ENCODE assay signal across 9 cellular contexts in genomic region chr19:19538077-19538764, GRCh38. TPM values are rescaled to one million over a fixed set of nuclear protein-coding genes. Genes with fewer than 3 reads are reported as not detected.
DNase-seq lines count a peak whose midpoint lies in the region; ATAC-seq, FAIRE-seq and TF ChIP-seq lines count a peak whose summit lies in the region.
"Had no signal": no experiment of that assay in that cellular context is flagged by ENCODE, and none has a peak within 500 bp of the region (broad histone marks: within the 10 kb centered on the region; RNA-seq: fewer than 3 reads in every experiment).

Gene CILP2 (plus strand): TSS chr19:19538265. CDS start chr19:19538350, 85 bp downstream.

- H3K27ac ChIP-seq in RWPE1: no peak within 1 kb of the TSS
- no peak within 1 kb of the TSS for H3K27ac ChIP-seq in effector memory CD4-positive, alpha-beta T cell (ENCODE audit: insufficient read depth, low read length, poor library complexity, severe bottlenecking)
- H3K27ac ChIP-seq in neuronal stem cell (replicated peaks; ENCODE audit: low read length): no peak within 1 kb of the TSS
- H3K27ac ChIP-seq: C4-2B had no signal

- H3K27me3 ChIP-seq in effector memory CD4-positive, alpha-beta T cell (replicated peaks; ENCODE audit: control insufficient read depth, insufficient read depth, low read length, poor library complexity, severe bottlenecking): no peaks in the 10 kb centered on the region
- H3K27me3 ChIP-seq in neuronal stem cell (ENCODE audit: control insufficient read depth in 3 of 3, insufficient read depth in 3 of 3, low read depth in 1 of 3, low read length in 3 of 3): peaks cover 0 to 25% (median 0%) of the 10 kb centered on the region in 3 experiments

- H4K91ac ChIP-seq in neuronal stem cell (ENCODE audit: low read depth, low read length, poor library complexity): no peak within 1 kb of the TSS

- H3K23ac ChIP-seq in neuronal stem cell (ENCODE audit: low read depth, low read length, poor library complexity): peak within 1 kb of the TSS; percentile 81

- H3K4ac ChIP-seq in neuronal stem cell (ENCODE audit: low read length): peak within 1 kb of the TSS; percentile 67

- peak within 1 kb of the TSS; percentile 92 for H3K9ac ChIP-seq in neuronal stem cell (ENCODE audit: low read depth, low read length, poor library complexity)

- no peak within 1 kb of the TSS for H2BK15ac ChIP-seq in neuronal stem cell (ENCODE audit: low read length)

- no peaks in the 10 kb centered on the region for H3K36me3 ChIP-seq in effector memory CD4-positive, alpha-beta T cell (ENCODE audit: control insufficient read depth, insufficient read depth, low read length)
- peaks cover 0 to 10% of the 10 kb centered on the region in 2 donors for H3K36me3 ChIP-seq in neuronal stem cell (replicated peaks in 1 of 2; ENCODE audit: control insufficient read depth in 2 of 2, insufficient read depth in 2 of 2, low read length in 2 of 2)

- H3K4me3 ChIP-seq in effector memory CD4-positive, alpha-beta T cell (ENCODE audit: insufficient read depth, low read depth, low read length, poor library complexity, severe bottlenecking): peak within 1 kb of the TSS; percentile 19
- peak within 1 kb of the TSS in 1 of 2 donors; percentile 78 for H3K4me3 ChIP-seq in neuronal stem cell (ENCODE audit: low read length in 2 of 2)

- peak within 1 kb of the TSS; percentile 91 for H3K4me2 ChIP-seq in neuronal stem cell (ENCODE audit: insufficient read depth, low read length, poor library complexity, severe bottlenecking)

- no peak within 1 kb of the TSS for H4K8ac ChIP-seq in neuronal stem cell (ENCODE audit: low read depth, low read length)

- peaks cover 2% of the 10 kb centered on the region for H3K79me1 ChIP-seq in neuronal stem cell (ENCODE audit: low read depth, low read length)

- POLR2A ChIA-PET in RWPE1 (lab: Yijun Ruan, JAX; ENCODE audit: low non-redundant PET): interaction anchor here (1.0 kb wide), 1 partner anchor 85 kb away, joined by 3 read pairs; no protein-coding TSS in a partner anchor

- no peak for ATAC-seq in GM21367 (IDR thresholded peaks at IDR 0.05; ENCODE audit: unreplicated experiment)

- no peak for TF ChIP-seq CTCF in RWPE1 (conservative IDR thresholded peaks at IDR 0.05; ENCODE audit: low read depth)

- H3K14ac ChIP-seq in neuronal stem cell (ENCODE audit: low read length): peak within 1 kb of the TSS; percentile 63

- no peak within 1 kb of the TSS for H2AFZ ChIP-seq in neuronal stem cell (ENCODE audit: low read length)

- H3K9me3 ChIP-seq in effector memory CD4-positive, alpha-beta T cell (ENCODE audit: control insufficient read depth, low read length): no peaks in the 10 kb centered on the region
- H3K9me3 ChIP-seq in neuronal stem cell (replicated peaks in 1 of 2; ENCODE audit: control insufficient read depth in 2 of 2, insufficient read depth in 1 of 2, low read depth in 1 of 2, low read length in 2 of 2): peaks cover 0 to 1% of the 10 kb centered on the region in 2 donors

- peaks cover 25% of the 10 kb centered on the region for H3K4me1 ChIP-seq in effector memory CD4-positive, alpha-beta T cell (ENCODE audit: control insufficient read depth, insufficient read depth, low read length, poor library complexity, severe bottlenecking)
- H3K4me1 ChIP-seq in neuronal stem cell (ENCODE audit: control insufficient read depth in 2 of 2, insufficient read depth in 1 of 2, low read depth in 1 of 2, low read length in 2 of 2): peaks cover 0 to 7% of the 10 kb centered on the region in 2 donors

- no peak within 1 kb of the TSS for H2BK12ac ChIP-seq in neuronal stem cell (ENCODE audit: low read length)

- FAIRE-seq in urothelium cell line (lab: Jason Lieb, UNC): no peak

- DNase-seq in NCI-H1417 (lab: John Stamatoyannopoulos, UW) (peak in 2 of 3 experiments; percentile 55 to 60), NCI-H1417 treated with DMSO at 0.1 percent for 48 hours (lab: John Stamatoyannopoulos, UW) (no peak), RWPE1 (ENCODE audit: low spot score) (peak; percentile 69), neuronal stem cell (ENCODE audit: low spot score) (peak; percentile 50), urothelium cell line (ENCODE audit: low spot score) (no peak), HK-2 (ENCODE audit: unreplicated experiment) (no peak)
- DNase-seq in effector memory CD4-positive, alpha-beta T cell: peak in 2 of 3 donors; percentile 29 to 39

- H2BK120ac ChIP-seq in neuronal stem cell (ENCODE audit: low read depth, low read length): peak within 1 kb of the TSS; percentile 63

- peak within 1 kb of the TSS; percentile 90 for H2AK5ac ChIP-seq in neuronal stem cell (ENCODE audit: low read depth, low read length)

- WGBS in neuronal stem cell (ENCODE audit: extremely low coverage in 2 of 2, insufficient read length in 2 of 2, insufficient replicate concordance in 1 of 2), 2 donors: no CpG with 5 or more reads among the region's 56 CpGs

- CTCF ChIA-PET in RWPE1 (lab: Yijun Ruan, JAX): interaction anchor here (0.5 to 1.5 kb wide), 3 partner anchors 23 to 106 kb away, joined by 3 to 4 read pairs (median 4); no protein-coding TSS in a partner anchor

- peak within 1 kb of the TSS; percentile 91 for H3K18ac ChIP-seq in neuronal stem cell (ENCODE audit: low read length)

- peak within 1 kb of the TSS; percentile 39 for H2BK5ac ChIP-seq in neuronal stem cell (ENCODE audit: low read length)

RNA-seq across cellular contexts. Expression of gene CILP2, which starts in this region (rescaled TPM):
- 2.0 TPM for polyA plus RNA-seq in neuronal stem cell (2013, experiment 1 of 2)
- 2.1 TPM for polyA plus RNA-seq in neuronal stem cell (2013, experiment 2 of 2)

Comparison
In these comparisons a context has a peak if more than half of its experiments do, and no peak if none do; other contexts are left out.
1. DNase-seq: peak in NCI-H1417 (2 of 3), RWPE1 (single experiment), effector memory CD4-positive, alpha-beta T cell (2 of 3) and neuronal stem cell (single experiment); none in NCI-H1417 treated with DMSO at 0.1 percent for 48 hours (single experiment), urothelium cell line (single experiment) and HK-2 (single experiment).